28 cellular contexts compared by ENCODE assay signal in genomic region chr3:181764544-181764943, GRCh38.
"Had no signal": no experiment of that assay in that cellular context is flagged by ENCODE, and none has a peak within 500 bp of the region (broad histone marks: within the 10 kb centered on the region; RNA-seq: fewer than 3 reads in every experiment).

No MANE protein-coding gene starts in this region.

- H3K27ac ChIP-seq: stomach, suprapubic skin, testis, thoracic aorta, thyroid gland, tibial artery, tibial nerve, transverse colon, upper lobe of left lung, upper lobe of right lung, uterus, vagina had no signal

- H3K27ac Mint-ChIP-seq: stimulated activated effector memory CD8-positive, alpha-beta T cell treated with anti-CD3 and anti-CD28 coated beads, Interleukin-12 subunit alpha, Interleukin-12 subunit beta, amount 100 ng/mL, for 72 hours; stimulated activated memory B cell treated with anti-CD40 and anti-IgM and Interleukin-4, amounts not matched to agents 10 μg/mL and 1 μg/mL and 100 μg/mL, for 72 hours; stimulated activated naive B cell treated with anti-CD40 and anti-IgM and Interleukin-4, amounts not matched to agents 10 μg/mL and 1 μg/mL and 100 μg/mL, for 72 hours; stimulated activated naive CD8-positive, alpha-beta T cell treated with anti-CD3 and anti-CD28 coated beads, Interleukin-15, amount 100 ng/mL, for 72 hours; stimulated activated naive CD8-positive, alpha-beta T cell treated with anti-CD3 and anti-CD28 coated beads, Interleukin-15, Interleukin-2, amounts not matched to agents 100 ng/mL and 50 ng/mL, for 24 hours; type B pancreatic cell had no signal

- H3K4me3 Mint-ChIP-seq: stimulated activated effector memory CD8-positive, alpha-beta T cell treated with anti-CD3 and anti-CD28 coated beads, Interleukin-12 subunit alpha, Interleukin-12 subunit beta, amount 100 ng/mL, for 72 hours; stimulated activated memory B cell treated with anti-CD40 and anti-IgM and Interleukin-4, amounts not matched to agents 10 μg/mL and 1 μg/mL and 100 μg/mL, for 72 hours; stimulated activated naive B cell treated with anti-CD40 and anti-IgM and Interleukin-4, amounts not matched to agents 10 μg/mL and 1 μg/mL and 100 μg/mL, for 72 hours; stimulated activated naive CD8-positive, alpha-beta T cell treated with anti-CD3 and anti-CD28 coated beads, Interleukin-15, amount 100 ng/mL, for 72 hours; stimulated activated naive CD8-positive, alpha-beta T cell treated with anti-CD3 and anti-CD28 coated beads, Interleukin-15, Interleukin-2, amounts not matched to agents 100 ng/mL and 50 ng/mL, for 24 hours; type B pancreatic cell had no signal

- H3K27me3 ChIP-seq: stomach, suprapubic skin, testis, thyroid gland, tibial nerve, transverse colon, upper lobe of left lung, upper lobe of right lung, uterus, vagina had no signal

- ATAC-seq: stimulated activated effector memory CD8-positive, alpha-beta T cell treated with anti-CD3 and anti-CD28 coated beads, Interleukin-12 subunit alpha, Interleukin-12 subunit beta, amount 100 ng/mL, for 72 hours; stimulated activated memory B cell treated with anti-CD40 and anti-IgM and Interleukin-4, amounts not matched to agents 10 μg/mL and 1 μg/mL and 100 μg/mL, for 72 hours; stimulated activated naive B cell treated with anti-CD40 and anti-IgM and Interleukin-4, amounts not matched to agents 10 μg/mL and 1 μg/mL and 100 μg/mL, for 72 hours; stimulated activated naive CD8-positive, alpha-beta T cell treated with anti-CD3 and anti-CD28 coated beads, Interleukin-15, amount 100 ng/mL, for 72 hours; stimulated activated naive CD8-positive, alpha-beta T cell treated with anti-CD3 and anti-CD28 coated beads, Interleukin-15, Interleukin-2, amounts not matched to agents 100 U/mL and 50 U/mL, for 24 hours; upper lobe of right lung had no signal

- H3K9me3 Mint-ChIP-seq: stimulated activated effector memory CD8-positive, alpha-beta T cell treated with anti-CD3 and anti-CD28 coated beads, Interleukin-12 subunit alpha, Interleukin-12 subunit beta, amount 100 ng/mL, for 72 hours; stimulated activated memory B cell treated with anti-CD40 and anti-IgM and Interleukin-4, amounts not matched to agents 10 μg/mL and 1 μg/mL and 100 μg/mL, for 72 hours; stimulated activated naive B cell treated with anti-CD40 and anti-IgM and Interleukin-4, amounts not matched to agents 10 μg/mL and 1 μg/mL and 100 μg/mL, for 72 hours; stimulated activated naive CD8-positive, alpha-beta T cell treated with anti-CD3 and anti-CD28 coated beads, Interleukin-15, amount 100 ng/mL, for 72 hours; stimulated activated naive CD8-positive, alpha-beta T cell treated with anti-CD3 and anti-CD28 coated beads, Interleukin-15, Interleukin-2, amounts not matched to agents 100 ng/mL and 50 ng/mL, for 24 hours; type B pancreatic cell had no signal

- H3K4me3 ChIP-seq: stomach, suprapubic skin, testis, thoracic aorta, thyroid gland, tibial artery, tibial nerve, transverse colon, upper lobe of left lung, upper lobe of right lung, uterus, vagina had no signal

- H3K36me3 Mint-ChIP-seq: stimulated activated effector memory CD8-positive, alpha-beta T cell treated with anti-CD3 and anti-CD28 coated beads, Interleukin-12 subunit alpha, Interleukin-12 subunit beta, amount 100 ng/mL, for 72 hours; stimulated activated memory B cell treated with anti-CD40 and anti-IgM and Interleukin-4, amounts not matched to agents 10 μg/mL and 1 μg/mL and 100 μg/mL, for 72 hours; stimulated activated naive B cell treated with anti-CD40 and anti-IgM and Interleukin-4, amounts not matched to agents 10 μg/mL and 1 μg/mL and 100 μg/mL, for 72 hours; type B pancreatic cell had no signal

- H3K36me3 ChIP-seq: stomach, suprapubic skin, thoracic aorta, thyroid gland, tibial artery, tibial nerve, transverse colon, upper lobe of left lung, upper lobe of right lung, uterus, vagina had no signal

- H3K27me3 Mint-ChIP-seq: stimulated activated memory B cell treated with anti-CD40 and anti-IgM and Interleukin-4, amounts not matched to agents 10 μg/mL and 1 μg/mL and 100 μg/mL, for 72 hours; stimulated activated naive CD8-positive, alpha-beta T cell treated with anti-CD3 and anti-CD28 coated beads, Interleukin-15, amount 100 ng/mL, for 72 hours; type B pancreatic cell had no signal

- H3K4me1 ChIP-seq: stomach, suprapubic skin, testis, thyroid gland, tibial artery, tibial nerve, transverse colon, upper lobe of left lung, upper lobe of right lung, uterus, vagina had no signal

- H3K9me3 ChIP-seq: stomach, suprapubic skin, testis, thoracic aorta, thyroid gland, tibial artery, tibial nerve, transverse colon, upper lobe of left lung, upper lobe of right lung, uterus, vagina had no signal

- DNase-seq: stimulated activated CD4-positive, alpha-beta T cell treated with anti-CD3 and anti-CD28 coated beads, Interleukin-2, amount 100 ng/mL, for 48 hours; stimulated activated CD4-positive, alpha-beta T cell treated with anti-CD3 and anti-CD28 coated beads, Interleukin-4, amount 100 ng/mL, for 1 hour; stimulated activated CD4-positive, alpha-beta T cell treated with anti-CD3 and anti-CD28 coated beads, Interleukin-4, amount 100 ng/mL, for 24 hours; stimulated activated CD4-positive, alpha-beta T cell treated with anti-CD3 and anti-CD28 coated beads, Interleukin-4, amount 100 ng/mL, for 4 hours; stimulated activated CD8-positive, alpha-beta memory T cell treated with anti-CD3 and anti-CD28 coated beads, Interleukin-4, amount 100 ng/mL, for 48 hours; stimulated activated naive B cell treated with anti-CD40 and anti-IgM and Interleukin-4, amounts not matched to agents 10 μg/mL and 1 μg/mL and 100 μg/mL, for 72 hours; stimulated activated naive CD4-positive, alpha-beta T cell; stimulated activated naive CD4-positive, alpha-beta T cell treated with Interleukin-2 at 50 U/mL for 16 hours; stimulated activated naive CD8-positive, alpha-beta T cell treated with anti-CD3 and anti-CD28 coated beads, Interleukin-15, amount 100 ng/mL, for 72 hours; stimulated activated naive CD8-positive, alpha-beta T cell treated with anti-CD3 and anti-CD28 coated beads, Interleukin-15, Interleukin-2, amounts not matched to agents 100 U/mL and 50 U/mL, for 24 hours; stomach; substantia nigra; testis; thyroid gland; tibial artery; transverse colon; trophoblast cell; upper lobe of left lung; upper lobe of right lung; uterus had no signal

- H3K4me1 Mint-ChIP-seq: stimulated activated effector memory CD8-positive, alpha-beta T cell treated with anti-CD3 and anti-CD28 coated beads, Interleukin-12 subunit alpha, Interleukin-12 subunit beta, amount 100 ng/mL, for 72 hours; stimulated activated memory B cell treated with anti-CD40 and anti-IgM and Interleukin-4, amounts not matched to agents 10 μg/mL and 1 μg/mL and 100 μg/mL, for 72 hours; stimulated activated naive B cell treated with anti-CD40 and anti-IgM and Interleukin-4, amounts not matched to agents 10 μg/mL and 1 μg/mL and 100 μg/mL, for 72 hours; stimulated activated naive CD8-positive, alpha-beta T cell treated with anti-CD3 and anti-CD28 coated beads, Interleukin-15, amount 100 ng/mL, for 72 hours had no signal
